Comparison of ENCODE assay signal across 8 cellular contexts in genomic region chr12:57111046-57111698, GRCh38. TPM values are rescaled to one million over a fixed set of nuclear protein-coding genes. Genes with fewer than 3 reads are reported as not detected.
DNase-seq lines count a peak whose midpoint lies in the region; ATAC-seq and TF ChIP-seq lines count a peak whose summit lies in the region.

Gene STAT6, minus strand, starts transcription at chr12:57111362. Its CDS starts 3,084 bp downstream, at chr12:57108278.

- no peaks in the 10 kb centered on the region for H3K27me3 Mint-ChIP-seq in activated naive CD8-positive, alpha-beta T cell treated with anti-CD3 and anti-CD28 coated beads, Interleukin-2, amount 10 ng/mL, durations not matched to agents 7 days and 5 days

- H3K4me1 ChIP-seq in BLaER1 (peaks cover 35% of the 10 kb centered on the region), heart left ventricle (peaks cover 0 to 39% (median 17%) of the 10 kb centered on the region in 12 donors)

- POLR2A ChIA-PET in activated naive CD8-positive, alpha-beta T cell treated with anti-CD3 and anti-CD28 coated beads, Interleukin-2, amount 10 ng/mL, durations not matched to agents 7 days and 5 days (lab: Charles Lee): interaction anchor here (0.6 to 5.2 kb wide), 34 partner anchors 10 to 817 kb away, joined by 3 to 166 read pairs (median 4); partner anchors contain the start of genes HSD17B6, LRP1, NAB2 and NACA

- H3K27ac Mint-ChIP-seq in activated naive CD8-positive, alpha-beta T cell treated with anti-CD3 and anti-CD28 coated beads, Interleukin-2, amount 10 ng/mL, durations not matched to agents 7 days and 5 days: peak within 1 kb of the TSS; percentile 97

- H3K9me3 Mint-ChIP-seq in activated naive CD8-positive, alpha-beta T cell treated with anti-CD3 and anti-CD28 coated beads, Interleukin-2, amount 10 ng/mL, durations not matched to agents 7 days and 5 days: no peaks in the 10 kb centered on the region

- H3K27me3 ChIP-seq in BLaER1: no peaks in the 10 kb centered on the region
- no peaks in the 10 kb centered on the region for H3K27me3 ChIP-seq in heart left ventricle

- peaks cover 37% of the 10 kb centered on the region for H3K4me1 Mint-ChIP-seq in activated naive CD8-positive, alpha-beta T cell treated with anti-CD3 and anti-CD28 coated beads, Interleukin-2, amount 10 ng/mL, durations not matched to agents 7 days and 5 days

- peak within 1 kb of the TSS; percentile 94 for H3K4me3 Mint-ChIP-seq in activated naive CD8-positive, alpha-beta T cell treated with anti-CD3 and anti-CD28 coated beads, Interleukin-2, amount 10 ng/mL, durations not matched to agents 7 days and 5 days

- peak within 1 kb of the TSS; percentile 94 for H3K4me3 ChIP-seq in BLaER1
- H3K4me3 ChIP-seq in heart left ventricle: peak within 1 kb of the TSS; percentile 21 to 88 (median 65)

- WGBS in heart left ventricle, 4 donors: 5 to 21% (median 15%) methylated on average over 11 to 13 of the region's 13 CpGs

- peaks cover 16% of the 10 kb centered on the region for H3K36me3 Mint-ChIP-seq in activated naive CD8-positive, alpha-beta T cell treated with anti-CD3 and anti-CD28 coated beads, Interleukin-2, amount 10 ng/mL, durations not matched to agents 7 days and 5 days

- no peaks in the 10 kb centered on the region for H3K9me3 ChIP-seq in BLaER1
- H3K9me3 ChIP-seq in heart left ventricle: no peaks in the 10 kb centered on the region

- H3K36me3 ChIP-seq in BLaER1 (peaks cover 27% of the 10 kb centered on the region), heart left ventricle (peaks cover 0 to 28% (median 18%) of the 10 kb centered on the region in 9 donors)

- TF ChIP-seq POLR2A in heart left ventricle (IDR thresholded peaks at IDR 0.05): peak in 1 of 2 donors; percentile 45

- H3K4me2 ChIP-seq in BLaER1: peak within 1 kb of the TSS; percentile 99

- peaks cover 40% of the 10 kb centered on the region for H4K20me1 ChIP-seq in BLaER1

- H3K27ac ChIP-seq in BLaER1 (peak within 1 kb of the TSS; percentile 93), heart left ventricle (peak within 1 kb of the TSS; percentile 93 to 100 (median 99))

- H3K9ac ChIP-seq in BLaER1: peak within 1 kb of the TSS; percentile 95

- no peak for TF ChIP-seq CTCF in heart left ventricle (IDR thresholded peaks at IDR 0.05)

- DNase-seq in SKM-1 (lab: John Stamatoyannopoulos, UW; ENCODE audit: unreplicated experiment) (peak; percentile 70), heart left ventricle (peak; percentile 86 to 87 (median 87)), pulmonary artery endothelial cell (ENCODE audit: low read depth, low spot score) (no peak), NCI-H748 (lab: John Stamatoyannopoulos, UW; ENCODE audit: unreplicated experiment) (no peak)
- DNase-seq in activated naive CD8-positive, alpha-beta T cell treated with anti-CD3 and anti-CD28 coated beads, Interleukin-2, amount 10 ng/mL, durations not matched to agents 7 days and 5 days: peak; percentile 78

- ATAC-seq in GM19328 (IDR thresholded peaks at IDR 0.05; ENCODE audit: unreplicated experiment) (peak; percentile 42), HG03571 (IDR thresholded peaks at IDR 0.05; ENCODE audit: unreplicated experiment) (peak; percentile 50), heart left ventricle (peak; percentile 70 to 86 (median 78))
- peak; percentile 74 for ATAC-seq in activated naive CD8-positive, alpha-beta T cell treated with anti-CD3 and anti-CD28 coated beads, Interleukin-2, amount 10 ng/mL, durations not matched to agents 7 days and 5 days (ENCODE audit: low read depth)

- intact Hi-C loops in heart left ventricle (cut with DNase I): loop anchor here in 7 of 10 donors (1.0 to 10.0 kb wide), 7 partner anchors 22 to 356 kb away; partner anchors contain the start of genes ZBTB39 (in 4 of the 7), NAB2 (in 2 of the 7), NEMP1 (in 1 of the 7) and PRIM1 (in 1 of the 7)

RNA-seq across cellular contexts. Expression of gene STAT6, which starts in this region (rescaled TPM):
- total RNA-seq in activated naive CD8-positive, alpha-beta T cell treated with anti-CD3 and anti-CD28 coated beads, Interleukin-2, amount 10 ng/mL, durations not matched to agents 7 days and 5 days: 100 to 1,000 TPM; 251 to 263 TPM
- 10 to 100 TPM; 31.6 to 87.7 (median 37.6) TPM for total RNA-seq in heart left ventricle
- polyA plus RNA-seq in heart left ventricle: 10 to 100 TPM; 39.6 to 41.0 TPM
- 62.4 and 70.4 TPM in 2 replicates for total RNA-seq in pulmonary artery endothelial cell

Comparison
In these comparisons a context has a peak if more than half of its experiments do, and no peak if none do; other contexts are left out.
1. DNase-seq: peak in SKM-1 (single experiment), activated naive CD8-positive, alpha-beta T cell treated with anti-CD3 and anti-CD28 coated beads, Interleukin-2, amount 10 ng/mL, durations not matched to agents 7 days and 5 days (single experiment) and heart left ventricle (5 of 5); none in pulmonary artery endothelial cell (single experiment) and NCI-H748 (single experiment).
2. Peak in every context shown above with its lines, with median percentiles within 50 percentile points of each other: ATAC-seq.